11 cellular contexts compared by ENCODE assay signal in the genomic region with DNA sequence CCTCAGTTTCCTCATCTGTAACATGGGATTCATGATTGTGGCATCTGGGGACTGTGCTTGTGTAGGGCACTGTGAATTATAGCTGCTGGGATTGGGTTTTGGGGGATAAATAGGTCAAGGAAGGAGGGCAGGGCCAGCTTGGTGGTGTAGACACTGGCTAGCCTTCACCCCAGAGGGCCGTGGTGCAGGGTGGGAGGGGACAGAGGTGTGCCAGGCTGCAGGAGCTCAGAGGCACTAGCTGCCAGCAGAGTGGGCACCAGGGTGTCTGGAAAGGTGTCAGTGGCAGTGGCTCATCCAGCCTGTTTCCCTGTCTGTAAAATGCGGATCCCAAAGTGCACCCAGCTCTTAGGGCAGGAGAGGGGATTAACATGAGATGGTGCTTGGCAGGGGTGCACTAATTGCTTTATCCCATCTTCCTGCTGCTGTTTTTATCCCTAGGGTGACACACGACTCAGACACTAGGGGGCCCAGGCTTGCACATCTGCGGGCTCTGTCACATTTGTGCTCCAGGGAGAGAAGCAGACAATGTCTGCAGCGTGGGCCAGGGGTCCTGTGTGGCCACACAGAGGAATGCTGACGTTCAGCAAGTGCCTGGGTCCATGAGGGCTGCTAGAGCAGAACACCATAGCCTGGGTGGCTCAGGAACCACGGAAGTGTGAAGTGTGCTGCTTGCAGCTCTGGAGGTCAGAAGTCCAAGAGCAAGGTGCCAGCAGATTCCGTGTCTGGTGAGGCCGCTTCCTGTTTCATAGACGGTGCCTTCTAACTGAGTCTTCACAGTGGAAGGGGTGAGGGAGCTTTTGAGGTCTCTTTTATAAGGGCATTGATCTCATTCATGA. TPM values are rescaled to one million over a fixed set of nuclear protein-coding genes. Genes with fewer than 3 reads are reported as not detected.
A peak's percentile ranks its signal among the peaks of the same experiment; 100 is the strongest.
DNase-seq lines count a peak whose midpoint lies in the region; ATAC-seq, FAIRE-seq and TF ChIP-seq lines count a peak whose summit lies in the region.
"Had no signal": no experiment of that assay in that cellular context is flagged by ENCODE, and none has a peak within 500 bp of the region (broad histone marks: within the 10 kb centered on the region; RNA-seq: fewer than 3 reads in every experiment).

No MANE protein-coding gene starts in this region.

- no peak overlapping the region for H3K9ac ChIP-seq in DND-41 (ENCODE audit: low read depth, low read length)

- H2AFZ ChIP-seq in DND-41 (ENCODE audit: low read depth, low read length): no peak overlapping the region

- H4K20me1 ChIP-seq in DND-41 (ENCODE audit: insufficient read depth, low read length): no peaks in the 10 kb centered on the region

- H3K4me2 ChIP-seq in DND-41 (ENCODE audit: insufficient read depth, low read length): no peak overlapping the region

- H3K27me3 ChIP-seq in DND-41 (ENCODE audit: insufficient read depth, low read length, poor library complexity) (no peaks in the 10 kb centered on the region), bronchial epithelial cell (ENCODE audit: control insufficient read depth, insufficient read depth, low read length) (no peaks in the 10 kb centered on the region), right lobe of liver (no peaks in the 10 kb centered on the region), uterus (no peaks in the 10 kb centered on the region)

- H3K79me2 ChIP-seq in DND-41 (ENCODE audit: insufficient read depth, low read length): no peaks in the 10 kb centered on the region

- no peaks in the 10 kb centered on the region for H3K9me3 ChIP-seq in DND-41 (ENCODE audit: insufficient read depth, low read length, severe bottlenecking)
- H3K9me3 ChIP-seq in right lobe of liver: no peaks in the 10 kb centered on the region
- peaks cover 0 to 9% of the 10 kb centered on the region in 2 donors for H3K9me3 ChIP-seq in uterus

- DNase-seq in DND-41: no peak
- DNase-seq in NAMALWA (ENCODE audit: low spot score): peak; percentile 26
- DNase-seq in bronchial epithelial cell (ENCODE audit: low read depth): no peak
- no peak for DNase-seq in right lobe of liver
- DNase-seq in GM13977 (ENCODE audit: low spot score): no peak
- no peak for DNase-seq in uterus
- no peak for DNase-seq in Ammon's horn (ENCODE audit: low spot score)
- no peak for DNase-seq in NCI-H1105 (lab: John Stamatoyannopoulos, UW)
- DNase-seq: activated CD8-positive, alpha-beta memory T cell treated with anti-CD3 and anti-CD28 coated beads, Interleukin-2, amount 10 ng/mL, durations not matched to agents 7 days and 5 days; foreskin melanocyte; NCI-H187 had no signal

- H3K27ac ChIP-seq in DND-41 (ENCODE audit: low read length): no peak overlapping the region
- no peak overlapping the region for H3K27ac ChIP-seq in right lobe of liver
- H3K27ac ChIP-seq in uterus: no peak overlapping the region

- no peak for TF ChIP-seq POLR2A in right lobe of liver (IDR thresholded peaks at IDR 0.05)
- no peak for TF ChIP-seq POLR2A in uterus (IDR thresholded peaks at IDR 0.05)

- TF ChIP-seq CTCF in DND-41 (IDR thresholded peaks at IDR 0.05; ENCODE audit: borderline replicate concordance, extremely low read depth, low read length, poor library complexity, severe bottlenecking) (peak; percentile 34), bronchial epithelial cell (IDR thresholded peaks at IDR 0.05; ENCODE audit: insufficient read depth, low read length, severe bottlenecking) (no peak), right lobe of liver (IDR thresholded peaks at IDR 0.05) (peak in 3 of 4 donors; percentile 7 to 28 (median 14)), GM13977 (IDR thresholded peaks at IDR 0.05; ENCODE audit: extremely low read depth, insufficient read depth, missing control alignments) (no peak), uterus (IDR thresholded peaks at IDR 0.05) (no peak)

- peak; percentile 60 for FAIRE-seq in bronchial epithelial cell (lab: Jason Lieb, UNC)

- ATAC-seq in DND-41 (ENCODE audit: insufficient read depth, low read depth) (no peak), right lobe of liver (peak; percentile 18 to 41 (median 29))
- ATAC-seq: activated CD8-positive, alpha-beta memory T cell treated with anti-CD3 and anti-CD28 coated beads, Interleukin-2, amount 10 ng/mL, durations not matched to agents 7 days and 5 days had no signal

- 36% methylated on average over 8 of the region's 10 CpGs for WGBS in right lobe of liver (ENCODE audit: insufficient coverage, low coverage, low lambda C conversion rate, missing lambda C conversion rate)

- H3K4me3 ChIP-seq in DND-41 (ENCODE audit: low read depth in 1 of 2, low read length in 2 of 2) (no peak overlapping the region), bronchial epithelial cell (ENCODE audit: low read depth, low read length) (no peak overlapping the region), right lobe of liver (no peak overlapping the region), uterus (no peak overlapping the region)

- peaks cover 68% of the 10 kb centered on the region for H3K36me3 ChIP-seq in DND-41 (ENCODE audit: insufficient read depth, low read length)
- peaks cover 11% of the 10 kb centered on the region for H3K36me3 ChIP-seq in bronchial epithelial cell (ENCODE audit: control insufficient read depth, insufficient read depth, low read length)
- no peaks in the 10 kb centered on the region for H3K36me3 ChIP-seq in right lobe of liver
- no peaks in the 10 kb centered on the region for H3K36me3 ChIP-seq in uterus

- no peaks in the 10 kb centered on the region for H3K4me1 ChIP-seq in DND-41 (ENCODE audit: insufficient read depth, low read length)
- no peaks in the 10 kb centered on the region for H3K4me1 ChIP-seq in right lobe of liver
- H3K4me1 ChIP-seq in uterus: no peaks in the 10 kb centered on the region

- in situ Hi-C loops in GM13977 (cut with MboI; ENCODE audit: low pct_unique_long_range_greater_than_20kb, low sequenced_read_pairs, unreplicated experiment): no loop called here

- intact Hi-C loops in right lobe of liver (cut with DNase I): no loop called here
- intact Hi-C loops in uterus (cut with DNase I; ENCODE audit: low total_unique reads): no loop called here

RNA-seq across cellular contexts. Expression of gene OBSCN, which starts 19.3 kb away (rescaled TPM):
- total RNA-seq in bronchial epithelial cell (6.3 and 7.6 TPM in 2 replicates), right lobe of liver (1 to 10 TPM in 5 of 6 experiments, under 1 TPM in 1; 0.43 to 3.5 (median 2.0) TPM), uterus (10 to 100 TPM in 2 of 4 donors, 1 to 10 TPM in 2; 5.9 to 53.2 (median 22.4) TPM)

Comparison
In these comparisons a context has a peak if more than half of its experiments do, and no peak if none do; other contexts are left out.
1. CTCF ChIP-seq: peak in DND-41 (single experiment) and right lobe of liver (3 of 4); none in bronchial epithelial cell (single experiment), GM13977 (single experiment) and uterus (0 of 4).